1 cellular context compared by ENCODE assay signal in genomic region chr14:58395815-58396626, GRCh38.
TF ChIP-seq lines count a peak whose summit lies in the region.

Gene TOMM20L (plus strand): TSS chr14:58395930. CDS start chr14:58395958, 28 bp downstream.

TF ChIP-seq in HepG2, 621 proteins besides CTCF, POLR2A, EP300 and RAD21 (continued from another document and continues in another):
- TF ChIP-seq ARID3A (IDR thresholded peaks at IDR 0.05; ENCODE audit: low read depth, low read length) (no peak), HDAC1 (CRISPR knock-in tag; IDR thresholded peaks at IDR 0.05) (0 out of 2 replicates have a peak, but pooled peaks have one; percentile 38), HNF4A (CRISPR knock-in tag; IDR thresholded peaks at IDR 0.05) (no peak), KDM6A (CRISPR knock-in tag; IDR thresholded peaks at IDR 0.05; ENCODE audit: low read depth) (no peak), ESRRA (CRISPR knock-in tag; IDR thresholded peaks at IDR 0.05; ENCODE audit: low read depth) (peak; percentile 69; the same call in 1 of the 2 replicates), ZFP36L2 (CRISPR knock-in tag; IDR thresholded peaks at IDR 0.05) (no peak), ZFP62 (CRISPR knock-in tag; IDR thresholded peaks at IDR 0.05) (no peak), ZNF501 (CRISPR knock-in tag; IDR thresholded peaks at IDR 0.05) (no peak; the same call in 1 of the 2 replicates), EED (CRISPR knock-in tag; IDR thresholded peaks at IDR 0.05) (peak; percentile 40; the same call in 1 of the 2 replicates), ZBTB7A (CRISPR knock-in tag; IDR thresholded peaks at IDR 0.05) (no peak), ZNF460 (CRISPR knock-in tag; IDR thresholded peaks at IDR 0.05; ENCODE audit: borderline replicate concordance) (no peak), IKZF4 (CRISPR knock-in tag; IDR thresholded peaks at IDR 0.05; ENCODE audit: borderline replicate concordance, low read depth, not compliant biosample characterization) (peak; percentile 85), HDAC6 (IDR thresholded peaks at IDR 0.05; ENCODE audit: low read depth, low read length) (no peak), ZNF143 (CRISPR knock-in tag; IDR thresholded peaks at IDR 0.05) (no peak; the same call in 1 of the 2 replicates), CC2D1A (CRISPR knock-in tag; IDR thresholded peaks at IDR 0.05) (no peak), ZNF235 (CRISPR knock-in tag; IDR thresholded peaks at IDR 0.05; ENCODE audit: borderline replicate concordance) (no peak), GABPB1 (CRISPR knock-in tag; IDR thresholded peaks at IDR 0.05) (peak; percentile 82), HBP1 (CRISPR knock-in tag; IDR thresholded peaks at IDR 0.05; ENCODE audit: low read depth) (no peak), MAX (IDR thresholded peaks at IDR 0.05) (peak; percentile 93), IRF2 (CRISPR knock-in tag; IDR thresholded peaks at IDR 0.05) (no peak; the same call in 1 of the 2 replicates), ZC3H4 (CRISPR knock-in tag; IDR thresholded peaks at IDR 0.05; ENCODE audit: borderline replicate concordance) (no peak), ZNF276 (CRISPR knock-in tag; IDR thresholded peaks at IDR 0.05; ENCODE audit: low read depth) (peak; percentile 93), PRPF4 (IDR thresholded peaks at IDR 0.05; ENCODE audit: low read depth, low read length, poor library complexity, severe bottlenecking) (no peak), TAF1 (CRISPR knock-in tag; IDR thresholded peaks at IDR 0.05) (no peak), NR2F1 (CRISPR knock-in tag; IDR thresholded peaks at IDR 0.05) (no peak), HDAC2 (CRISPR knock-in tag; IDR thresholded peaks at IDR 0.05) (no peak; the same call in 1 of the 2 replicates), FOXC1 (CRISPR knock-in tag; IDR thresholded peaks at IDR 0.05; ENCODE audit: borderline replicate concordance) (peak; percentile 46), ZFX (CRISPR knock-in tag; IDR thresholded peaks at IDR 0.05; ENCODE audit: low read depth) (peak; percentile 89), AGO2 (optimal IDR thresholded peaks at IDR 0.05; ENCODE audit: low read depth, low read length) (peak; percentile 76), ZNF136 (CRISPR knock-in tag; IDR thresholded peaks at IDR 0.05; ENCODE audit: low read depth) (no peak), PHF21A (CRISPR knock-in tag; IDR thresholded peaks at IDR 0.05) (no peak; the same call in 1 of the 2 replicates), DMTF1 (CRISPR knock-in tag; IDR thresholded peaks at IDR 0.05) (no peak), NPAS2 (CRISPR knock-in tag; IDR thresholded peaks at IDR 0.05; ENCODE audit: borderline replicate concordance) (no peak), ZNF792 (CRISPR knock-in tag; IDR thresholded peaks at IDR 0.05) (no peak), NONO (IDR thresholded peaks at IDR 0.05) (no peak), NONO (CRISPR knock-in tag; conservative IDR thresholded peaks at IDR 0.05) (peak; percentile 84), ATM (IDR thresholded peaks at IDR 0.05; ENCODE audit: borderline replicate concordance) (no peak), ZNF616 (CRISPR knock-in tag; IDR thresholded peaks at IDR 0.05; ENCODE audit: low read depth) (no peak; the same call in 1 of the 2 replicates), ZBTB46 (CRISPR knock-in tag; IDR thresholded peaks at IDR 0.05; ENCODE audit: borderline replicate concordance) (no peak), SATB2 (CRISPR knock-in tag; IDR thresholded peaks at IDR 0.05) (0 out of 2 replicates have a peak, but pooled peaks have one; percentile 15), ZNF205 (CRISPR knock-in tag; IDR thresholded peaks at IDR 0.05) (no peak), TCF12 (IDR thresholded peaks at IDR 0.05) (no peak), TCF12 (CRISPR knock-in tag; IDR thresholded peaks at IDR 0.05) (no peak), ELF4 (CRISPR knock-in tag; IDR thresholded peaks at IDR 0.05; ENCODE audit: borderline replicate concordance) (no peak), HNRNPH1 (optimal IDR thresholded peaks at IDR 0.05; ENCODE audit: low read depth, low read length) (no peak), TEAD2 (CRISPR knock-in tag; IDR thresholded peaks at IDR 0.05) (no peak), ETS1 (CRISPR knock-in tag; IDR thresholded peaks at IDR 0.05) (no peak), ZNF343 (CRISPR knock-in tag; IDR thresholded peaks at IDR 0.05) (peak; percentile 92), ZSCAN12 (CRISPR knock-in tag; IDR thresholded peaks at IDR 0.05) (no peak), TOPORS (CRISPR knock-in tag; IDR thresholded peaks at IDR 0.05) (no peak), ZFP90 (CRISPR knock-in tag; IDR thresholded peaks at IDR 0.05; ENCODE audit: borderline replicate concordance) (no peak; the same call in 1 of the 2 replicates), ZNF572 (CRISPR knock-in tag; IDR thresholded peaks at IDR 0.05) (no peak), FOXP1 (IDR thresholded peaks at IDR 0.05) (no peak), FOXP1 (CRISPR knock-in tag; IDR thresholded peaks at IDR 0.05) (no peak), NFKBIZ (CRISPR knock-in tag; IDR thresholded peaks at IDR 0.05) (0 out of 2 replicates have a peak, but pooled peaks have one; percentile 29), DNMT3B (CRISPR knock-in tag; conservative IDR thresholded peaks at IDR 0.05) (no peak), ZNF746 (CRISPR knock-in tag; IDR thresholded peaks at IDR 0.05) (no peak)
- TF ChIP-seq, protein P1, sequence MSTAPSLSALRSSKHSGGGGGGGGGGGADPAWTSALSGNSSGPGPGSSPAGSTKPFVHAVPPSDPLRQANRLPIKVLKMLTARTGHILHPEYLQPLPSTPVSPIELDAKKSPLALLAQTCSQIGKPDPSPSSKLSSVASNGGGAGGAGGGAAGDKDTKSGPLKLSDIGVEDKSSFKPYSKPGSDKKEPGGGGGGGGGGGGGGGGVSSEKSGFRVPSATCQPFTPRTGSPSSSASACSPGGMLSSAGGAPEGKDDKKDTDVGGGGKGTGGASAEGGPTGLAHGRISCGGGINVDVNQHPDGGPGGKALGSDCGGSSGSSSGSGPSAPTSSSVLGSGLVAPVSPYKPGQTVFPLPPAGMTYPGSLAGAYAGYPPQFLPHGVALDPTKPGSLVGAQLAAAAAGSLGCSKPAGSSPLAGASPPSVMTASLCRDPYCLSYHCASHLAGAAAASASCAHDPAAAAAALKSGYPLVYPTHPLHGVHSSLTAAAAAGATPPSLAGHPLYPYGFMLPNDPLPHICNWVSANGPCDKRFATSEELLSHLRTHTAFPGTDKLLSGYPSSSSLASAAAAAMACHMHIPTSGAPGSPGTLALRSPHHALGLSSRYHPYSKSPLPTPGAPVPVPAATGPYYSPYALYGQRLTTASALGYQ (CRISPR knock-in tag; IDR thresholded peaks at IDR 0.05): no peak
- TF ChIP-seq, protein P2, sequence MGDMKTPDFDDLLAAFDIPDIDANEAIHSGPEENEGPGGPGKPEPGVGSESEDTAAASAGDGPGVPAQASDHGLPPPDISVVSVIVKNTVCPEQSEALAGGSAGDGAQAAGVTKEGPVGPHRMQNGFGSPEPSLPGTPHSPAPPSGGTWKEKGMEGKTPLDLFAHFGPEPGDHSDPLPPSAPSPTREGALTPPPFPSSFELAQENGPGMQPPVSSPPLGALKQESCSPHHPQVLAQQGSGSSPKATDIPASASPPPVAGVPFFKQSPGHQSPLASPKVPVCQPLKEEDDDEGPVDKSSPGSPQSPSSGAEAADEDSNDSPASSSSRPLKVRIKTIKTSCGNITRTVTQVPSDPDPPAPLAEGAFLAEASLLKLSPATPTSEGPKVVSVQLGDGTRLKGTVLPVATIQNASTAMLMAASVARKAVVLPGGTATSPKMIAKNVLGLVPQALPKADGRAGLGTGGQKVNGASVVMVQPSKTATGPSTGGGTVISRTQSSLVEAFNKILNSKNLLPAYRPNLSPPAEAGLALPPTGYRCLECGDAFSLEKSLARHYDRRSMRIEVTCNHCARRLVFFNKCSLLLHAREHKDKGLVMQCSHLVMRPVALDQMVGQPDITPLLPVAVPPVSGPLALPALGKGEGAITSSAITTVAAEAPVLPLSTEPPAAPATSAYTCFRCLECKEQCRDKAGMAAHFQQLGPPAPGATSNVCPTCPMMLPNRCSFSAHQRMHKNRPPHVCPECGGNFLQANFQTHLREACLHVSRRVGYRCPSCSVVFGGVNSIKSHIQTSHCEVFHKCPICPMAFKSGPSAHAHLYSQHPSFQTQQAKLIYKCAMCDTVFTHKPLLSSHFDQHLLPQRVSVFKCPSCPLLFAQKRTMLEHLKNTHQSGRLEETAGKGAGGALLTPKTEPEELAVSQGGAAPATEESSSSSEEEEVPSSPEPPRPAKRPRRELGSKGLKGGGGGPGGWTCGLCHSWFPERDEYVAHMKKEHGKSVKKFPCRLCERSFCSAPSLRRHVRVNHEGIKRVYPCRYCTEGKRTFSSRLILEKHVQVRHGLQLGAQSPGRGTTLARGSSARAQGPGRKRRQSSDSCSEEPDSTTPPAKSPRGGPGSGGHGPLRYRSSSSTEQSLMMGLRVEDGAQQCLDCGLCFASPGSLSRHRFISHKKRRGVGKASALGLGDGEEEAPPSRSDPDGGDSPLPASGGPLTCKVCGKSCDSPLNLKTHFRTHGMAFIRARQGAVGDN (CRISPR knock-in tag; IDR thresholded peaks at IDR 0.05): peak; percentile 94
